Comparison of ENCODE assay signal across 25 cellular contexts in the genomic region with DNA sequence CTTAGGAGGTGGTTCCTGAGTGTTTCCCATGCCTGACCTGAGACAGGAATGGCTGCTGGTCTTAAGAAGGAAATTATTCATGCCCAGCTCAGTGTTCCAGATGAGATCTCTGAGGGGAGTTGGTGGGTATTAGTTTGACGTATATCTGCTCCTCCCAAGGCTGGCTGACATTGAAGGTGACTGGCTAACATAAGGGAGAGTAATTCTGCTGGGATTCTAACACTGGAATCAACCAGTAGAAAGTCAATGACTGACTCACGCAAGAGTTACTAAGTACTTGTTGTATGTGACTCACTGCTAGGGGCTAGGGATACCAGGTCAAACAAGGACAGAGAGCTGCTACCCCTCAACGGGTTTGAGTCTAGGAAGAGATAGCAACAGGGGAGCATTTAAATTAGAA.
"Had no signal": no experiment of that assay in that cellular context is flagged by ENCODE, and none has a peak within 500 bp of the region (broad histone marks: within the 10 kb centered on the region; RNA-seq: fewer than 3 reads in every experiment).

No MANE protein-coding gene starts in this region.

- H3K27ac ChIP-seq: colonic mucosa, dorsolateral prefrontal cortex, esophagus squamous epithelium, foreskin keratinocyte, hepatocyte, neural progenitor cell, ovary, suprapubic skin, tibial nerve, upper lobe of right lung, vagina had no signal

- H3K9me3 ChIP-seq: colonic mucosa, esophagus squamous epithelium, ovary, suprapubic skin, upper lobe of right lung, vagina had no signal

- DNase-seq: colonic mucosa; dorsolateral prefrontal cortex; effector CD8-positive, alpha-beta T cell; esophagus squamous epithelium; foreskin keratinocyte; head of caudate nucleus; kidney; left colon; left ventricle myocardium superior; mesenchymal stem cell; midbrain; nucleus accumbens; ovary; right cardiac atrium; small intestine; stimulated activated CD4-positive, alpha-beta T cell treated with anti-CD3 and anti-CD28 coated beads, Interleukin-12 subunit alpha, Interleukin-12 subunit beta, amount 100 ng/mL, for 4 hours; stimulated activated naive CD4-positive, alpha-beta T cell treated with Interleukin-2 at 50 U/mL for 16 hours; upper lobe of right lung had no signal

- H3K27me3 ChIP-seq: colonic mucosa, dorsolateral prefrontal cortex, hepatocyte, neural progenitor cell, ovary, suprapubic skin, tibial nerve, upper lobe of right lung, vagina had no signal

- H3K36me3 ChIP-seq: colonic mucosa, esophagus squamous epithelium, neural progenitor cell, ovary, suprapubic skin, tibial nerve, upper lobe of right lung, vagina had no signal

- H2AFZ ChIP-seq: hepatocyte, neural progenitor cell had no signal

- ATAC-seq: foreskin keratinocyte; left colon; left ventricle myocardium superior; natural killer cell treated with Interleukin-12 subunit alpha and Interleukin-12 subunit beta and Interleukin-15 and Interleukin-18, amount 100 ng/mL, for 72 hours; right cardiac atrium; upper lobe of right lung had no signal

- H3K4me3 ChIP-seq: colonic mucosa, dorsolateral prefrontal cortex, esophagus squamous epithelium, hepatocyte, lung, neural progenitor cell, ovary, suprapubic skin, tibial nerve, upper lobe of right lung, vagina had no signal

- H3K4me2 ChIP-seq: hepatocyte, neural progenitor cell had no signal

- H3K4me1 ChIP-seq: esophagus squamous epithelium, foreskin keratinocyte, suprapubic skin, tibial nerve, upper lobe of right lung, vagina had no signal

- H3K79me2 ChIP-seq: hepatocyte had no signal

- H3K4me3 Mint-ChIP-seq: natural killer cell treated with Interleukin-12 subunit alpha and Interleukin-12 subunit beta and Interleukin-15 and Interleukin-18, amount 100 ng/mL, for 72 hours; neural progenitor cell had no signal

- H3K36me3 Mint-ChIP-seq: natural killer cell treated with Interleukin-12 subunit alpha and Interleukin-12 subunit beta and Interleukin-15 and Interleukin-18, amount 100 ng/mL, for 72 hours; neural progenitor cell had no signal

- H3K9ac ChIP-seq: neural progenitor cell had no signal

- H3K9me3 Mint-ChIP-seq: natural killer cell treated with Interleukin-12 subunit alpha and Interleukin-12 subunit beta and Interleukin-15 and Interleukin-18, amount 100 ng/mL, for 72 hours had no signal

- H3K27ac Mint-ChIP-seq: natural killer cell treated with Interleukin-12 subunit alpha and Interleukin-12 subunit beta and Interleukin-15 and Interleukin-18, amount 100 ng/mL, for 72 hours; neural progenitor cell had no signal
